In genomic region chr6:33391278-33392167, GRCh38 we compare ENCODE assay signal across 1 cellular context.
TF ChIP-seq lines count a peak whose summit lies in the region.

TSS of gene KIFC1 (plus strand) at chr6:33391823. CDS start at chr6:33391986, 163 bp downstream.

TF ChIP-seq in HEK293, 187 proteins besides CTCF, POLR2A, EP300 and RAD21 (continued from another document and continues in another):
- TF ChIP-seq, protein P1, sequence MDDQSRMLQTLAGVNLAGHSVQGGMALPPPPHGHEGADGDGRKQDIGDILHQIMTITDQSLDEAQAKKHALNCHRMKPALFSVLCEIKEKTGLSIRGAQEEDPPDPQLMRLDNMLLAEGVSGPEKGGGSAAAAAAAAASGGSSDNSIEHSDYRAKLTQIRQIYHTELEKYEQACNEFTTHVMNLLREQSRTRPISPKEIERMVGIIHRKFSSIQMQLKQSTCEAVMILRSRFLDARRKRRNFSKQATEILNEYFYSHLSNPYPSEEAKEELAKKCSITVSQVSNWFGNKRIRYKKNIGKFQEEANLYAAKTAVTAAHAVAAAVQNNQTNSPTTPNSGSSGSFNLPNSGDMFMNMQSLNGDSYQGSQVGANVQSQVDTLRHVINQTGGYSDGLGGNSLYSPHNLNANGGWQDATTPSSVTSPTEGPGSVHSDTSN (CRISPR knock-in tag; IDR thresholded peaks at IDR 0.05): peak; percentile 57; the same call in 1 of the 2 replicates
- peak; percentile 85 for TF ChIP-seq KLF1 (tag by site-specific recombination; IDR thresholded peaks at IDR 0.05)
- TF ChIP-seq KLF8 (tag by site-specific recombination; IDR thresholded peaks at IDR 0.05): peak; percentile 95
- TF ChIP-seq, protein P2, sequence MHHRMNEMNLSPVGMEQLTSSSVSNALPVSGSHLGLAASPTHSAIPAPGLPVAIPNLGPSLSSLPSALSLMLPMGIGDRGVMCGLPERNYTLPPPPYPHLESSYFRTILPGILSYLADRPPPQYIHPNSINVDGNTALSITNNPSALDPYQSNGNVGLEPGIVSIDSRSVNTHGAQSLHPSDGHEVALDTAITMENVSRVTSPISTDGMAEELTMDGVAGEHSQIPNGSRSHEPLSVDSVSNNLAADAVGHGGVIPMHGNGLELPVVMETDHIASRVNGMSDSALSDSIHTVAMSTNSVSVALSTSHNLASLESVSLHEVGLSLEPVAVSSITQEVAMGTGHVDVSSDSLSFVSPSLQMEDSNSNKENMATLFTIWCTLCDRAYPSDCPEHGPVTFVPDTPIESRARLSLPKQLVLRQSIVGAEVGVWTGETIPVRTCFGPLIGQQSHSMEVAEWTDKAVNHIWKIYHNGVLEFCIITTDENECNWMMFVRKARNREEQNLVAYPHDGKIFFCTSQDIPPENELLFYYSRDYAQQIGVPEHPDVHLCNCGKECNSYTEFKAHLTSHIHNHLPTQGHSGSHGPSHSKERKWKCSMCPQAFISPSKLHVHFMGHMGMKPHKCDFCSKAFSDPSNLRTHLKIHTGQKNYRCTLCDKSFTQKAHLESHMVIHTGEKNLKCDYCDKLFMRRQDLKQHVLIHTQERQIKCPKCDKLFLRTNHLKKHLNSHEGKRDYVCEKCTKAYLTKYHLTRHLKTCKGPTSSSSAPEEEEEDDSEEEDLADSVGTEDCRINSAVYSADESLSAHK (tag by site-specific recombination; IDR thresholded peaks at IDR 0.05): no peak; the same call in 1 of the 2 replicates
- no peak for TF ChIP-seq ZNF555 (tag by site-specific recombination; conservative IDR thresholded peaks at IDR 0.05)
- no peak for TF ChIP-seq ZNF571 (tag by site-specific recombination; IDR thresholded peaks at IDR 0.05)
- TF ChIP-seq BCL11A (tag by site-specific recombination; IDR thresholded peaks at IDR 0.05; ENCODE audit: low read depth): peak; percentile 9; the same call in 1 of the 2 replicates
- TF ChIP-seq, protein P3, sequence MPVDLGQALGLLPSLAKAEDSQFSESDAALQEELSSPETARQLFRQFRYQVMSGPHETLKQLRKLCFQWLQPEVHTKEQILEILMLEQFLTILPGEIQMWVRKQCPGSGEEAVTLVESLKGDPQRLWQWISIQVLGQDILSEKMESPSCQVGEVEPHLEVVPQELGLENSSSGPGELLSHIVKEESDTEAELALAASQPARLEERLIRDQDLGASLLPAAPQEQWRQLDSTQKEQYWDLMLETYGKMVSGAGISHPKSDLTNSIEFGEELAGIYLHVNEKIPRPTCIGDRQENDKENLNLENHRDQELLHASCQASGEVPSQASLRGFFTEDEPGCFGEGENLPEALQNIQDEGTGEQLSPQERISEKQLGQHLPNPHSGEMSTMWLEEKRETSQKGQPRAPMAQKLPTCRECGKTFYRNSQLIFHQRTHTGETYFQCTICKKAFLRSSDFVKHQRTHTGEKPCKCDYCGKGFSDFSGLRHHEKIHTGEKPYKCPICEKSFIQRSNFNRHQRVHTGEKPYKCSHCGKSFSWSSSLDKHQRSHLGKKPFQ (tag by site-specific recombination; IDR thresholded peaks at IDR 0.05): no peak
- TF ChIP-seq ZFP37 (tag by site-specific recombination; IDR thresholded peaks at IDR 0.05): peak; percentile 87
- TF ChIP-seq ZNF214 (tag by site-specific recombination; IDR thresholded peaks at IDR 0.05; ENCODE audit: borderline replicate concordance): no peak
- TF ChIP-seq ZNF354C (tag by site-specific recombination; IDR thresholded peaks at IDR 0.05; ENCODE audit: borderline replicate concordance, low read depth): no peak
- TF ChIP-seq ZNF174 (tag by site-specific recombination; IDR thresholded peaks at IDR 0.05): no peak
- TF ChIP-seq, protein P4, sequence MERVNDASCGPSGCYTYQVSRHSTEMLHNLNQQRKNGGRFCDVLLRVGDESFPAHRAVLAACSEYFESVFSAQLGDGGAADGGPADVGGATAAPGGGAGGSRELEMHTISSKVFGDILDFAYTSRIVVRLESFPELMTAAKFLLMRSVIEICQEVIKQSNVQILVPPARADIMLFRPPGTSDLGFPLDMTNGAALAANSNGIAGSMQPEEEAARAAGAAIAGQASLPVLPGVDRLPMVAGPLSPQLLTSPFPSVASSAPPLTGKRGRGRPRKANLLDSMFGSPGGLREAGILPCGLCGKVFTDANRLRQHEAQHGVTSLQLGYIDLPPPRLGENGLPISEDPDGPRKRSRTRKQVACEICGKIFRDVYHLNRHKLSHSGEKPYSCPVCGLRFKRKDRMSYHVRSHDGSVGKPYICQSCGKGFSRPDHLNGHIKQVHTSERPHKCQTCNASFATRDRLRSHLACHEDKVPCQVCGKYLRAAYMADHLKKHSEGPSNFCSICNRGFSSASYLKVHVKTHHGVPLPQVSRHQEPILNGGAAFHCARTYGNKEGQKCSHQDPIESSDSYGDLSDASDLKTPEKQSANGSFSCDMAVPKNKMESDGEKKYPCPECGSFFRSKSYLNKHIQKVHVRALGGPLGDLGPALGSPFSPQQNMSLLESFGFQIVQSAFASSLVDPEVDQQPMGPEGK (tag by site-specific recombination; IDR thresholded peaks at IDR 0.05): peak; percentile 59
- no peak for TF ChIP-seq ZNF175 (tag by site-specific recombination; IDR thresholded peaks at IDR 0.05)
- peak; percentile 76 for TF ChIP-seq ZNF341 (tag by site-specific recombination; IDR thresholded peaks at IDR 0.05; ENCODE audit: low read depth)
- 0 out of 2 replicates have a peak, but pooled peaks have one; percentile 29 for TF ChIP-seq TRIM28 (IDR thresholded peaks at IDR 0.05; ENCODE audit: borderline replicate concordance, low read length)
- TF ChIP-seq ZNF112 (tag by site-specific recombination; IDR thresholded peaks at IDR 0.05): no peak
- TF ChIP-seq ZNF24 (tag by site-specific recombination; IDR thresholded peaks at IDR 0.05): peak; percentile 100
- TF ChIP-seq ZNF157 (tag by site-specific recombination; IDR thresholded peaks at IDR 0.05): no peak
- no peak for TF ChIP-seq ZNF626 (tag by site-specific recombination; IDR thresholded peaks at IDR 0.05)
- peak; percentile 29; the same call in 1 of the 2 replicates for TF ChIP-seq BCL11B (tag by site-specific recombination; IDR thresholded peaks at IDR 0.05; ENCODE audit: low read depth)
- TF ChIP-seq, protein P5, sequence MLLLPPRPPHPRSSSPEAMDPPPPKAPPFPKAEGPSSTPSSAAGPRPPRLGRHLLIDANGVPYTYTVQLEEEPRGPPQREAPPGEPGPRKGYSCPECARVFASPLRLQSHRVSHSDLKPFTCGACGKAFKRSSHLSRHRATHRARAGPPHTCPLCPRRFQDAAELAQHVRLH (tag by site-specific recombination; IDR thresholded peaks at IDR 0.05): peak; percentile 70; the same call in 1 of the 2 replicates
- TF ChIP-seq ZSCAN23 (tag by site-specific recombination; IDR thresholded peaks at IDR 0.05): no peak
- peak; percentile 38; the same call in 1 of the 2 replicates for TF ChIP-seq WT1 (tag by site-specific recombination; IDR thresholded peaks at IDR 0.05)
- 0 out of 2 replicates have a peak, but pooled peaks have one; percentile 12 for TF ChIP-seq ZBTB44 (tag by site-specific recombination; IDR thresholded peaks at IDR 0.05)
- no peak for TF ChIP-seq ZNF514 (tag by site-specific recombination; IDR thresholded peaks at IDR 0.05)
- no peak for TF ChIP-seq ZNF239 (tag by site-specific recombination; IDR thresholded peaks at IDR 0.05)
- TF ChIP-seq ZBTB26 (tag by site-specific recombination; optimal IDR thresholded peaks at IDR 0.05): peak; percentile 92
- TF ChIP-seq TSHZ1 (tag by site-specific recombination; IDR thresholded peaks at IDR 0.05; ENCODE audit: borderline replicate concordance): no peak
- no peak for TF ChIP-seq ZNF433 (tag by site-specific recombination; IDR thresholded peaks at IDR 0.05; ENCODE audit: low read depth)
- TF ChIP-seq ZNF280C (tag by site-specific recombination; IDR thresholded peaks at IDR 0.05): no peak
- TF ChIP-seq, protein P6, sequence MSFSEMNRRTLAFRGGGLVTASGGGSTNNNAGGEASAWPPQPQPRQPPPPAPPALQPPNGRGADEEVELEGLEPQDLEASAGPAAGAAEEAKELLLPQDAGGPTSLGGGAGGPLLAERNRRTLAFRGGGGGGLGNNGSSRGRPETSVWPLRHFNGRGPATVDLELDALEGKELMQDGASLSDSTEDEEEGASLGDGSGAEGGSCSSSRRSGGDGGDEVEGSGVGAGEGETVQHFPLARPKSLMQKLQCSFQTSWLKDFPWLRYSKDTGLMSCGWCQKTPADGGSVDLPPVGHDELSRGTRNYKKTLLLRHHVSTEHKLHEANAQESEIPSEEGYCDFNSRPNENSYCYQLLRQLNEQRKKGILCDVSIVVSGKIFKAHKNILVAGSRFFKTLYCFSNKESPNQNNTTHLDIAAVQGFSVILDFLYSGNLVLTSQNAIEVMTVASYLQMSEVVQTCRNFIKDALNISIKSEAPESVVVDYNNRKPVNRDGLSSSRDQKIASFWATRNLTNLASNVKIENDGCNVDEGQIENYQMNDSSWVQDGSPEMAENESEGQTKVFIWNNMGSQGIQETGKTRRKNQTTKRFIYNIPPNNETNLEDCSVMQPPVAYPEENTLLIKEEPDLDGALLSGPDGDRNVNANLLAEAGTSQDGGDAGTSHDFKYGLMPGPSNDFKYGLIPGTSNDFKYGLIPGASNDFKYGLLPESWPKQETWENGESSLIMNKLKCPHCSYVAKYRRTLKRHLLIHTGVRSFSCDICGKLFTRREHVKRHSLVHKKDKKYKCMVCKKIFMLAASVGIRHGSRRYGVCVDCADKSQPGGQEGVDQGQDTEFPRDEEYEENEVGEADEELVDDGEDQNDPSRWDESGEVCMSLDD (tag by site-specific recombination; IDR thresholded peaks at IDR 0.05): no peak
- TF ChIP-seq REPIN1 (tag by site-specific recombination; IDR thresholded peaks at IDR 0.05; ENCODE audit: low read depth): 0 out of 2 replicates have a peak, but pooled peaks have one; percentile 20
- no peak for TF ChIP-seq IKZF3 (tag by site-specific recombination; IDR thresholded peaks at IDR 0.05)
- no peak for TF ChIP-seq ZNF510 (tag by site-specific recombination; IDR thresholded peaks at IDR 0.05; ENCODE audit: insufficient replicate concordance)
